Comparison of ENCODE assay signal across 11 cellular contexts in genomic region chr17:31417051-31417792, GRCh38.
"Had no signal": no experiment of that assay in that cellular context is flagged by ENCODE, and none has a peak within 500 bp of the region (broad histone marks: within the 10 kb centered on the region; RNA-seq: fewer than 3 reads in every experiment).

No MANE protein-coding gene starts in this region.

- H3K36me3 ChIP-seq: cardiac muscle cell, left lung had no signal

- H3K9me3 ChIP-seq: left lung had no signal

- H3K4me1 Mint-ChIP-seq: activated naive CD8-positive, alpha-beta T cell treated with anti-CD3 and anti-CD28 coated beads for 36 hours had no signal

- H3K27me3 Mint-ChIP-seq: activated naive CD8-positive, alpha-beta T cell treated with anti-CD3 and anti-CD28 coated beads for 36 hours had no signal

- H3K36me3 Mint-ChIP-seq: activated naive CD8-positive, alpha-beta T cell treated with anti-CD3 and anti-CD28 coated beads for 36 hours; type B pancreatic cell had no signal

- H3K27me3 ChIP-seq: cardiac muscle cell, left lung had no signal

- H3K4me1 ChIP-seq: foreskin keratinocyte had no signal

- H3K27ac Mint-ChIP-seq: activated naive CD8-positive, alpha-beta T cell treated with anti-CD3 and anti-CD28 coated beads for 36 hours; nephron progenitor cell; progenitor cell of endocrine pancreas; type B pancreatic cell had no signal

- H3K4me3 ChIP-seq: cardiac muscle cell, left lung had no signal

- H3K27ac ChIP-seq: foreskin keratinocyte, left lung had no signal

- DNase-seq: activated CD4-positive, alpha-beta T cell treated with anti-CD3 and anti-CD28 coated beads, Interleukin-2, amount 50 U/mL, for 48 hours; activated naive CD8-positive, alpha-beta T cell treated with anti-CD3 and anti-CD28 coated beads for 36 hours; amniotic stem cell; foreskin keratinocyte; left lung; stimulated activated naive CD8-positive, alpha-beta T cell treated with anti-CD3 and anti-CD28 coated beads, Interleukin-15, Interleukin-2, amounts not matched to agents 100 U/mL and 50 U/mL, for 24 hours; SW 1271 had no signal

- H3K4me3 Mint-ChIP-seq: activated naive CD8-positive, alpha-beta T cell treated with anti-CD3 and anti-CD28 coated beads for 36 hours; nephron progenitor cell had no signal

- ATAC-seq: foreskin keratinocyte; stimulated activated naive CD8-positive, alpha-beta T cell treated with anti-CD3 and anti-CD28 coated beads, Interleukin-15, Interleukin-2, amounts not matched to agents 100 U/mL and 50 U/mL, for 24 hours had no signal
